Comparison of ENCODE assay signal across 8 cellular contexts in the genomic region with DNA sequence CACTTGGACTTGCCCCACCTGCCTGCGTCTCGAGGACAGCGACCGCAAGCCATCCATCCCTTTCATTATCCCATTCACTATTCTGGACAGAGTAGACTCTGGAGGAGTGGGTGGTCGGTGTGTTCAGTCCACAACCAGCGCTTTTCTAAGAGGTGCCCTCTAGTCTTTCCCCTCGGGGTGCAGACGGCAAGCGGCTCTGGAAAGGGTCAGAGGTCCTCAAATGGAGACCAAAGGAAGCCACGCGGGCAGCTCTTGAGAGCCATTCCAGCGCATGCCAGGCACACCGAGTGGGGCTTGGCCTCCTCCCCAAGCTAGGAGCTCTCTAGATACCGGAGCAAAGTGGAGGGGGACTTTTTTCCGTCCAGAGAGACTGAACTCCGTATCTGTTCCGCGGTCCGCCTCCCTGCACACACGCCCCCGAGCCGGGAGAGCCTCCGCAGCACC. TPM values are rescaled to one million over a fixed set of nuclear protein-coding genes. Genes with fewer than 3 reads are reported as not detected.
A peak's percentile ranks its signal among the peaks of the same experiment; 100 is the strongest.
DNase-seq lines count a peak whose midpoint lies in the region; ATAC-seq and TF ChIP-seq lines count a peak whose summit lies in the region.

No MANE protein-coding gene starts in this region.

- WGBS in mammary epithelial cell (ENCODE audit: low coverage, missing lambda C conversion rate): 8% methylated on average over 14 of the region's 23 CpGs
- 25% methylated on average over 15 of the region's 23 CpGs for WGBS in right lobe of liver (ENCODE audit: insufficient coverage, low coverage, low lambda C conversion rate, missing lambda C conversion rate)

- H3K4me2 ChIP-seq in mammary epithelial cell (ENCODE audit: insufficient read depth, low read depth, low read length): peak overlapping the region; percentile 95

- no peaks in the 10 kb centered on the region for H3K4me1 ChIP-seq in NT2/D1 (ENCODE audit: insufficient read depth, insufficient read length)
- H3K4me1 ChIP-seq in mammary epithelial cell (ENCODE audit: insufficient read depth, low read length): peaks cover 42% of the 10 kb centered on the region
- peaks cover 0 to 6% (median 0%) of the 10 kb centered on the region in 4 donors for H3K4me1 ChIP-seq in right lobe of liver

- H3K9ac ChIP-seq in NT2/D1 (ENCODE audit: insufficient read length, low read depth) (peak overlapping the region; percentile 54), mammary epithelial cell (ENCODE audit: insufficient read depth, low read length) (peak overlapping the region; percentile 87)

- no peaks in the 10 kb centered on the region for H4K20me1 ChIP-seq in mammary epithelial cell (ENCODE audit: insufficient read depth, low read length)

- peak overlapping the region; percentile 91 for H2AFZ ChIP-seq in mammary epithelial cell (ENCODE audit: low read depth, low read length)

- intact Hi-C loops in mammary epithelial cell (cut with micrococcal nuclease) (loop anchor here (2.0 kb wide), 1 partner anchor 30 kb away; no protein-coding TSS in a partner anchor), right lobe of liver (cut with DNase I) (no loop called here)

- H3K9me3 ChIP-seq in NT2/D1 (ENCODE audit: insufficient read depth, low read length) (peaks cover 10% of the 10 kb centered on the region; the same call in 1 of the 2 replicates), mammary epithelial cell (replicated peaks; ENCODE audit: insufficient read depth, low read length) (no peaks in the 10 kb centered on the region), right lobe of liver (no peaks in the 10 kb centered on the region)

- H3K27me3 ChIP-seq in NT2/D1 (ENCODE audit: insufficient read depth, insufficient read length): peaks cover 47% of the 10 kb centered on the region
- no peaks in the 10 kb centered on the region for H3K27me3 ChIP-seq in mammary epithelial cell (ENCODE audit: insufficient read depth, low read length)
- H3K27me3 ChIP-seq in right lobe of liver: no peaks in the 10 kb centered on the region

- H3K36me3 ChIP-seq in NT2/D1 (ENCODE audit: insufficient read depth, insufficient read length, low read length) (no peaks in the 10 kb centered on the region), mammary epithelial cell (ENCODE audit: insufficient read depth, low read length) (no peaks in the 10 kb centered on the region), right lobe of liver (no peaks in the 10 kb centered on the region)

- H3K27ac ChIP-seq in mammary epithelial cell (ENCODE audit: insufficient read depth, low read depth, low read length): peak overlapping the region; percentile 97
- no peak overlapping the region for H3K27ac ChIP-seq in right lobe of liver
- peak overlapping the region; percentile 74 for H3K27ac ChIP-seq in substantia nigra (ENCODE audit: low read depth, low read length, poor library complexity, severe bottlenecking)

- DNase-seq in NCI-H1105 (lab: John Stamatoyannopoulos, UW): peak; percentile 28
- DNase-seq in NCI-H1105 treated with DMSO at 0.1 percent for 48 hours (lab: John Stamatoyannopoulos, UW): no peak
- DNase-seq in NT2/D1 (ENCODE audit: low read depth, low spot score): peak; percentile 18
- DNase-seq in mammary epithelial cell: no peak
- no peak for DNase-seq in right lobe of liver
- DNase-seq in substantia nigra (lab: John Stamatoyannopoulos, UW): peak in 16 of 49 donors; percentile 14 to 79 (median 40)
- DNase-seq in NCI-H82 (lab: John Stamatoyannopoulos, UW): no peak
- DNase-seq in NCI-H524 treated with DMSO at 0.1 percent for 48 hours (lab: John Stamatoyannopoulos, UW): no peak

- H3K79me2 ChIP-seq in mammary epithelial cell (ENCODE audit: insufficient read depth, low read length): peaks cover 48% of the 10 kb centered on the region

- TF ChIP-seq POLR2A in right lobe of liver (IDR thresholded peaks at IDR 0.05): no peak

- peak in 3 of 4 donors; percentile 2 to 9 (median 8) for ATAC-seq in right lobe of liver

- dilution Hi-C loops in mammary epithelial cell (cut with HindIII; ENCODE audit: low sequenced_read_pairs): no loop called here

- CTCF ChIA-PET in mammary epithelial cell (lab: Charles Lee; ENCODE audit: low non-redundant PET): no interaction called here

- in situ Hi-C loops in mammary epithelial cell (cut with MboI; ENCODE audit: low sequenced_read_pairs in 2 of 2): no loop called here

- H3K4me3 ChIP-seq in NT2/D1 (ENCODE audit: insufficient read length, low read depth): peak overlapping the region; percentile 79
- H3K4me3 ChIP-seq in mammary epithelial cell (replicated peaks in 1 of 3; ENCODE audit: insufficient read depth in 1 of 3, low read depth in 2 of 3, low read length in 3 of 3): peak overlapping the region; percentile 66 to 73 (median 66)
- H3K4me3 ChIP-seq in right lobe of liver: peak overlapping the region; percentile 79 to 86 (median 84)

- TF ChIP-seq CTCF in mammary epithelial cell (conservative IDR thresholded peaks at IDR 0.05 in 1 of 2, IDR thresholded peaks at IDR 0.05 in 1 of 2; ENCODE audit: extremely low read depth in 1 of 2, insufficient read depth in 1 of 2, low read depth in 1 of 2, low read length in 2 of 2) (no peak), right lobe of liver (IDR thresholded peaks at IDR 0.05) (no peak)

- TSS peak; percentile 50 for BruUV-seq in mammary epithelial cell (replicated peaks; lab: Mats Ljungman, UMichigan)

RNA-seq across cellular contexts. Expression of a gene that starts 0.7 kb away (rescaled TPM):
- total RNA-seq in mammary epithelial cell (10 to 100 TPM; 76.8 to 95.6 TPM), right lobe of liver (10 to 100 TPM in 1 of 6 experiments, 1 to 10 TPM in 5; 3.1 to 10.2 (median 5.8) TPM)
- polyA plus RNA-seq in mammary epithelial cell: 56.3 TPM
- polyA minus RNA-seq in mammary epithelial cell: 84.2 TPM

Comparison
In these comparisons a context has a peak if more than half of its experiments do, and no peak if none do; other contexts are left out.
1. DNase-seq: peak in NCI-H1105 (single experiment) and NT2/D1 (single experiment); none in NCI-H1105 treated with DMSO at 0.1 percent for 48 hours (single experiment), mammary epithelial cell (single experiment), right lobe of liver (0 of 3), NCI-H82 (single experiment) and NCI-H524 treated with DMSO at 0.1 percent for 48 hours (single experiment).
2. H3K27ac ChIP-seq: peak in mammary epithelial cell (single experiment) and substantia nigra (single experiment); none in right lobe of liver (0 of 3).
3. RNA of a gene that starts 0.7 kb away (total RNA-seq): 76.8 to 95.6 TPM in mammary epithelial cell; 3.1 to 10.2 TPM in right lobe of liver; every median in the first group is over 4 times any median in the second.
4. Peak in every context shown above with its lines, with median percentiles within 50 percentile points of each other: H3K4me3 ChIP-seq.